ENCODE assay signal across 21 cellular contexts in the genomic region with DNA sequence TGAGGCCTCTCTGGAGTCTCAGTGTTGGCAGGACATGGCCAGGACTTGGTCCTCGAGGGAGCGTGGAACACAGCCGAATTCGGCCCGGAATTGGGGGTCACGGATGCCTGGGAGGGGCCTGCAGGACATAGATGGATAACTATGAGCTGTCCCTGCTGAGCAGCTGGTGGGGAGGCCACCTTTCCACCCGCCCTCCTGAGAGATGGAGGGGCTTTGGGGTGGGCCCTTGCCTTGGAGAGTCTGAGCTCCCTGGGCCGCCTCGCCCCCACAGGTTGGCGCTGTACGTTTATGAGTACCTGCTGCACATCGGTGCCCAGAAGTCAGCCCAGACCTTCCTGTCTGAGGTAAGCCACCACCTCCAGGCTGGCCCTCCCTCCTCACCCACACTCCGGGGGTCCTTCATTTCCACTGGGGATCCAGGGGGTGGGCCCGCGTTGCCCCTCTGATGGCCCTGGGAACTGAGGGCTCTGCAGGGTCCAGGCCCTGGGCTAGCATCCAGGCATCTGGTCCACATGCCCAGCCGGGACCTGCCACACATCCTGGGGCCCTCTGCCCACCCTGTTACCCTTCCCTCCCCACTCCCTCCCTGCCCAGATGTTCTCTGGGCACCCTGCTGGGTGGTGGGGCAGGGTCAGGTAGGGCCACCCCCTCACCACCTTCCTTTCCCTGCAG. TPM values are rescaled to one million over a fixed set of nuclear protein-coding genes. Genes with fewer than 3 reads are reported as not detected.
DNase-seq lines count a peak whose midpoint lies in the region; ATAC-seq and TF ChIP-seq lines count a peak whose summit lies in the region.
"Had no signal": no experiment of that assay in that cellular context is flagged by ENCODE, and none has a peak within 500 bp of the region (broad histone marks: within the 10 kb centered on the region; RNA-seq: fewer than 3 reads in every experiment).

No MANE protein-coding gene starts in this region.

- H3K27me3 Mint-ChIP-seq in glutamatergic neuron (ENCODE audit: unreplicated experiment): peaks cover 10% of the 10 kb centered on the region
- H3K27me3 Mint-ChIP-seq: activated naive CD8-positive, alpha-beta T cell; activated T-helper 17 cell treated with anti-CD3 and anti-CD28 coated beads, Interleukin-2, amount 50 U/mL, for 72 hours had no signal

- H3K9me3 Mint-ChIP-seq in glutamatergic neuron (ENCODE audit: unreplicated experiment): peaks cover 11% of the 10 kb centered on the region
- H3K9me3 Mint-ChIP-seq: activated T-helper 17 cell treated with anti-CD3 and anti-CD28 coated beads, Interleukin-2, amount 50 U/mL, for 72 hours had no signal

- POLR2A ChIA-PET in RWPE1 (lab: Yijun Ruan, JAX; ENCODE audit: low non-redundant PET): no interaction called here

- H3K27ac Mint-ChIP-seq in glutamatergic neuron (ENCODE audit: unreplicated experiment): peak overlapping the region; percentile 94
- H3K27ac Mint-ChIP-seq: activated naive CD8-positive, alpha-beta T cell; activated T-helper 17 cell treated with anti-CD3 and anti-CD28 coated beads, Interleukin-2, amount 50 U/mL, for 72 hours had no signal

- H3K36me3 Mint-ChIP-seq in glutamatergic neuron (ENCODE audit: unreplicated experiment): no peaks in the 10 kb centered on the region
- H3K36me3 Mint-ChIP-seq: activated naive CD8-positive, alpha-beta T cell had no signal

- H3K4me1 ChIP-seq in left ventricle myocardium inferior: peaks cover 73% of the 10 kb centered on the region
- peaks cover 15 to 61% of the 10 kb centered on the region in 2 donors for H3K4me1 ChIP-seq in thoracic aorta (ENCODE audit: control insufficient read depth in 1 of 2, low read depth in 2 of 2)
- H3K4me1 ChIP-seq: foreskin keratinocyte had no signal

- no peak for ATAC-seq in Right ventricle myocardium inferior
- no peak for ATAC-seq in thoracic aorta (ENCODE audit: insufficient number of reproducible peaks, low FRiP score, low read depth)
- ATAC-seq in GM21367 (IDR thresholded peaks at IDR 0.05; ENCODE audit: unreplicated experiment): no peak
- ATAC-seq: activated T-helper 17 cell treated with anti-CD3 and anti-CD28 coated beads, Interleukin-2, amount 50 U/mL, for 72 hours; foreskin keratinocyte; lower lobe of right lung had no signal

- CTCF ChIA-PET in RWPE1 (lab: Yijun Ruan, JAX): no interaction called here

- peak overlapping the region; percentile 25 for H3K4me3 Mint-ChIP-seq in glutamatergic neuron (ENCODE audit: unreplicated experiment)
- H3K4me3 Mint-ChIP-seq: activated naive CD8-positive, alpha-beta T cell; activated T-helper 17 cell treated with anti-CD3 and anti-CD28 coated beads, Interleukin-2, amount 50 U/mL, for 72 hours had no signal

- H3K4me1 Mint-ChIP-seq in glutamatergic neuron (ENCODE audit: low read depth, unreplicated experiment): peaks cover 20% of the 10 kb centered on the region

- H3K27me3 ChIP-seq in left ventricle myocardium inferior (ENCODE audit: low read depth): no peaks in the 10 kb centered on the region
- H3K27me3 ChIP-seq in thoracic aorta (replicated peaks; ENCODE audit: insufficient read depth): no peaks in the 10 kb centered on the region
- H3K27me3 ChIP-seq: foreskin keratinocyte had no signal

- H3K9me3 ChIP-seq in left ventricle myocardium inferior (replicated peaks) (no peaks in the 10 kb centered on the region), thoracic aorta (no peaks in the 10 kb centered on the region)
- H3K9me3 ChIP-seq: lower lobe of right lung had no signal

- H3K4me3 ChIP-seq in left ventricle myocardium inferior (no peak overlapping the region), thoracic aorta (no peak overlapping the region)
- H3K4me3 ChIP-seq: lower lobe of right lung had no signal

- H3K27ac ChIP-seq in left ventricle myocardium inferior (replicated peaks) (peak overlapping the region; percentile 78), RWPE1 (peak overlapping the region; percentile 86), thoracic aorta (peak overlapping the region; percentile 77 to 86)
- H3K27ac ChIP-seq: foreskin keratinocyte, lower lobe of right lung had no signal

- DNase-seq in left ventricle myocardium inferior: no peak
- no peak for DNase-seq in Right ventricle myocardium inferior (ENCODE audit: missing footprints)
- DNase-seq in RWPE1 (ENCODE audit: low spot score): no peak
- peak; percentile 19 for DNase-seq in glutamatergic neuron
- no peak for DNase-seq in thoracic aorta (ENCODE audit: low spot score)
- DNase-seq in hepatic stellate cell (ENCODE audit: low spot score): no peak
- DNase-seq in T1000 (lab: John Stamatoyannopoulos, UW): no peak
- DNase-seq: ACHN, cerebellar nuclear complex, DMS79, erythroblast, foreskin keratinocyte, hypothalamus, lower lobe of right lung, NCI-H1048, NCI-H187, nucleus accumbens had no signal

- intact Hi-C loops in left ventricle myocardium inferior (cut with micrococcal nuclease) (no loop called here), Right ventricle myocardium inferior (cut with DNase I) (no loop called here)

- TF ChIP-seq CTCF in left ventricle myocardium inferior (IDR thresholded peaks at IDR 0.05; ENCODE audit: borderline replicate concordance) (no peak), RWPE1 (conservative IDR thresholded peaks at IDR 0.05; ENCODE audit: low read depth) (no peak), glutamatergic neuron (IDR thresholded peaks at IDR 0.05; ENCODE audit: partially characterized antibody, unreplicated experiment) (no peak), thoracic aorta (IDR thresholded peaks at IDR 0.05) (no peak)

- H3K36me3 ChIP-seq in left ventricle myocardium inferior (no peaks in the 10 kb centered on the region), thoracic aorta (no peaks in the 10 kb centered on the region)

RNA-seq across cellular contexts. Expression of gene SSBP4, which starts 8.0 kb away (rescaled TPM):
- total RNA-seq in left ventricle myocardium inferior (30.8 TPM), Right ventricle myocardium inferior (36.2 TPM), glutamatergic neuron (ENCODE audit: unreplicated experiment) (177 TPM), thoracic aorta (10 to 100 TPM; 87.7 to 94.9 TPM)

RNA-seq across cellular contexts. Expression of gene ISYNA1, which starts 10.7 kb away (rescaled TPM):
- total RNA-seq in left ventricle myocardium inferior (24.1 TPM), Right ventricle myocardium inferior (26.0 TPM), glutamatergic neuron (ENCODE audit: unreplicated experiment) (111 TPM), thoracic aorta (100 to 1,000 TPM in 1 of 2 donors, 10 to 100 TPM in 1; 60.9 to 143 TPM)

RNA-seq across cellular contexts. Expression of gene LRRC25, which starts 29.8 kb away (rescaled TPM):
- 2.4 TPM for total RNA-seq in left ventricle myocardium inferior
- total RNA-seq in Right ventricle myocardium inferior: 5.0 TPM
- not detected for total RNA-seq in glutamatergic neuron (ENCODE audit: unreplicated experiment)
- total RNA-seq in thoracic aorta: 10 to 100 TPM; 18.7 to 30.3 TPM
- total RNA-seq: activated T-helper 17 cell treated with anti-CD3 and anti-CD28 coated beads, Interleukin-2, amount 50 U/mL, for 72 hours; astrocyte; foreskin keratinocyte had no signal

RNA-seq across cellular contexts. Expression of gene GDF15, which starts 41.3 kb away (rescaled TPM):
- total RNA-seq in left ventricle myocardium inferior (0.33 TPM), Right ventricle myocardium inferior (0.46 TPM), glutamatergic neuron (ENCODE audit: unreplicated experiment) (8.9 TPM), thoracic aorta (10 to 100 TPM in 1 of 2 donors, 1 to 10 TPM in 1; 2.3 to 25.5 TPM)
